Comparison of ENCODE assay signal across 14 cellular contexts in genomic region chr6:143141442-143141841, GRCh38.
"Had no signal": no experiment of that assay in that cellular context is flagged by ENCODE, and none has a peak within 500 bp of the region (broad histone marks: within the 10 kb centered on the region; RNA-seq: fewer than 3 reads in every experiment).

No MANE protein-coding gene starts in this region.

- H3K9ac ChIP-seq: neural progenitor cell had no signal

- H3K4me2 ChIP-seq: neural progenitor cell had no signal

- H2AFZ ChIP-seq: neural progenitor cell had no signal

- FAIRE-seq: pancreas had no signal

- H3K4me1 ChIP-seq: lower lobe of right lung, neural progenitor cell, pancreas, upper lobe of right lung had no signal

- H3K36me3 ChIP-seq: cardiac muscle cell, neural progenitor cell, pancreas, upper lobe of right lung had no signal

- H3K27me3 ChIP-seq: ascending aorta, cardiac muscle cell, neural progenitor cell, pancreas, testis, upper lobe of right lung had no signal

- H3K9me3 ChIP-seq: ascending aorta, lower lobe of right lung, pancreas, testis, upper lobe of right lung had no signal

- H3K27ac ChIP-seq: ascending aorta, cardiac muscle cell, lower lobe of right lung, neural progenitor cell, pancreas, testis, upper lobe of right lung had no signal

- H3K4me3 ChIP-seq: ascending aorta, cardiac muscle cell, lower lobe of right lung, neural progenitor cell, pancreas, testis, upper lobe of right lung had no signal

- DNase-seq: activated CD4-positive, alpha-beta memory T cell treated with anti-CD3 and anti-CD28 coated beads, Interleukin-2, amount 10 ng/mL, durations not matched to agents 7 days and 5 days; activated CD4-positive, CD25-positive, alpha-beta regulatory T cell treated with anti-CD3 and anti-CD28 coated beads, Interleukin-2, amount 50 U/mL, for 72 hours; activated T-cell treated with anti-CD3 and anti-CD28 coated beads, Interleukin-2, amount 50 U/mL, for 72 hours; lower lobe of right lung; midbrain; pancreas; stimulated activated CD4-positive, alpha-beta T cell treated with anti-CD3 and anti-CD28 coated beads, Interleukin-4, amount 100 ng/mL, for 1 hour; stimulated activated CD8-positive, alpha-beta memory T cell treated with anti-CD3 and anti-CD28 coated beads, Interleukin-4, amount 100 ng/mL, for 48 hours; stimulated activated naive CD8-positive, alpha-beta T cell treated with anti-CD3 and anti-CD28 coated beads, Interleukin-15, Interleukin-2, amounts not matched to agents 100 U/mL and 50 U/mL, for 24 hours; upper lobe of right lung had no signal
